Comparison of ENCODE assay signal across 11 cellular contexts in genomic region chr5:69046375-69046957, GRCh38. TPM values are rescaled to one million over a fixed set of nuclear protein-coding genes. Genes with fewer than 3 reads are reported as not detected.
A peak's percentile ranks its signal among the peaks of the same experiment; 100 is the strongest.
DNase-seq lines count a peak whose midpoint lies in the region; ATAC-seq and TF ChIP-seq lines count a peak whose summit lies in the region.
"Had no signal": no experiment of that assay in that cellular context is flagged by ENCODE, and none has a peak within 500 bp of the region (broad histone marks: within the 10 kb centered on the region; RNA-seq: fewer than 3 reads in every experiment).

No MANE protein-coding gene starts in this region.

- no peaks in the 10 kb centered on the region for H3K36me3 Mint-ChIP-seq in stimulated activated naive CD8-positive, alpha-beta T cell treated with anti-CD3 and anti-CD28 coated beads, Interleukin-15, Interleukin-2, amounts not matched to agents 100 ng/mL and 50 ng/mL, for 24 hours (ENCODE audit: low read depth)

- no peak overlapping the region for H3K4me3 Mint-ChIP-seq in stimulated activated naive CD8-positive, alpha-beta T cell treated with anti-CD3 and anti-CD28 coated beads, Interleukin-15, Interleukin-2, amounts not matched to agents 100 ng/mL and 50 ng/mL, for 24 hours
- H3K4me3 Mint-ChIP-seq: activated T-cell treated with anti-CD3 and anti-CD28 coated beads, Interleukin-2, amount 50 U/mL, for 4 hours had no signal

- peaks cover 17% of the 10 kb centered on the region for H3K4me1 Mint-ChIP-seq in stimulated activated naive CD8-positive, alpha-beta T cell treated with anti-CD3 and anti-CD28 coated beads, Interleukin-15, Interleukin-2, amounts not matched to agents 100 ng/mL and 50 ng/mL, for 24 hours (ENCODE audit: low read depth)

- H3K9me3 Mint-ChIP-seq in stimulated activated naive CD8-positive, alpha-beta T cell treated with anti-CD3 and anti-CD28 coated beads, Interleukin-15, Interleukin-2, amounts not matched to agents 100 ng/mL and 50 ng/mL, for 24 hours, result no peaks in the 10 kb centered on the region
- H3K9me3 Mint-ChIP-seq: activated T-cell treated with anti-CD3 and anti-CD28 coated beads, Interleukin-2, amount 50 U/mL, for 4 hours had no signal

- TF ChIP-seq CTCF in fibroblast of villous mesenchyme (IDR thresholded peaks at IDR 0.05; ENCODE audit: insufficient read depth, low read depth, low read length), result no peak

- no peak overlapping the region for H3K4me3 ChIP-seq in fibroblast of villous mesenchyme (ENCODE audit: low read depth, low read length)

- DNase-seq in stimulated activated naive CD8-positive, alpha-beta T cell treated with anti-CD3 and anti-CD28 coated beads, Interleukin-15, Interleukin-2, amounts not matched to agents 100 U/mL and 50 U/mL, for 24 hours, result no peak
- peak; percentile 22 for DNase-seq in RPMI8226
- peak; percentile 33 for DNase-seq in fibroblast of villous mesenchyme (ENCODE audit: low read depth)
- DNase-seq in LoVo (ENCODE audit: low spot score), result no peak
- no peak for DNase-seq in NCI-H1436 treated with DMSO at 0.1 percent for 48 hours (lab: John Stamatoyannopoulos, UW)
- DNase-seq: activated T-cell treated with anti-CD3 and anti-CD28 coated beads, Interleukin-2, amount 50 U/mL, for 4 hours; caudate nucleus; posterior cingulate gyrus had no signal

- no peaks in the 10 kb centered on the region for H3K27me3 Mint-ChIP-seq in stimulated activated naive CD8-positive, alpha-beta T cell treated with anti-CD3 and anti-CD28 coated beads, Interleukin-15, Interleukin-2, amounts not matched to agents 100 ng/mL and 50 ng/mL, for 24 hours

- ATAC-seq in stimulated activated naive CD8-positive, alpha-beta T cell treated with anti-CD3 and anti-CD28 coated beads, Interleukin-15, Interleukin-2, amounts not matched to agents 100 U/mL and 50 U/mL, for 24 hours, result no peak
- ATAC-seq in GM21529 (IDR thresholded peaks at IDR 0.05; ENCODE audit: unreplicated experiment) (no peak), GM21447 (IDR thresholded peaks at IDR 0.05; ENCODE audit: unreplicated experiment) (no peak)
- ATAC-seq: activated T-cell treated with anti-CD3 and anti-CD28 coated beads, Interleukin-2, amount 50 U/mL, for 4 hours had no signal

- H3K27ac Mint-ChIP-seq in stimulated activated naive CD8-positive, alpha-beta T cell treated with anti-CD3 and anti-CD28 coated beads, Interleukin-15, Interleukin-2, amounts not matched to agents 100 ng/mL and 50 ng/mL, for 24 hours, result peak overlapping the region; percentile 58

RNA-seq across cellular contexts. Expression of gene SLC30A5, which starts 47.3 kb away (rescaled TPM):
- 55.1 and 85.9 TPM in 2 replicates for total RNA-seq in fibroblast of villous mesenchyme

Comparison
In these comparisons a context has a peak if more than half of its experiments do, and no peak if none do; other contexts are left out.
1. DNase-seq: peak in RPMI8226 (single experiment) and fibroblast of villous mesenchyme (single experiment); none in stimulated activated naive CD8-positive, alpha-beta T cell treated with anti-CD3 and anti-CD28 coated beads, Interleukin-15, Interleukin-2, amounts not matched to agents 100 U/mL and 50 U/mL, for 24 hours (single experiment), LoVo (single experiment) and NCI-H1436 treated with DMSO at 0.1 percent for 48 hours (single experiment).